Comparison of ENCODE assay signal across 1 cellular context in genomic region chr16:73023752-73024570, GRCh38.
TF ChIP-seq lines count a peak whose summit lies in the region.

No MANE protein-coding gene starts in this region.

TF ChIP-seq in HepG2, 621 proteins besides CTCF, POLR2A, EP300 and RAD21 (continued from another document and continues in another):
- TF ChIP-seq, protein P1, sequence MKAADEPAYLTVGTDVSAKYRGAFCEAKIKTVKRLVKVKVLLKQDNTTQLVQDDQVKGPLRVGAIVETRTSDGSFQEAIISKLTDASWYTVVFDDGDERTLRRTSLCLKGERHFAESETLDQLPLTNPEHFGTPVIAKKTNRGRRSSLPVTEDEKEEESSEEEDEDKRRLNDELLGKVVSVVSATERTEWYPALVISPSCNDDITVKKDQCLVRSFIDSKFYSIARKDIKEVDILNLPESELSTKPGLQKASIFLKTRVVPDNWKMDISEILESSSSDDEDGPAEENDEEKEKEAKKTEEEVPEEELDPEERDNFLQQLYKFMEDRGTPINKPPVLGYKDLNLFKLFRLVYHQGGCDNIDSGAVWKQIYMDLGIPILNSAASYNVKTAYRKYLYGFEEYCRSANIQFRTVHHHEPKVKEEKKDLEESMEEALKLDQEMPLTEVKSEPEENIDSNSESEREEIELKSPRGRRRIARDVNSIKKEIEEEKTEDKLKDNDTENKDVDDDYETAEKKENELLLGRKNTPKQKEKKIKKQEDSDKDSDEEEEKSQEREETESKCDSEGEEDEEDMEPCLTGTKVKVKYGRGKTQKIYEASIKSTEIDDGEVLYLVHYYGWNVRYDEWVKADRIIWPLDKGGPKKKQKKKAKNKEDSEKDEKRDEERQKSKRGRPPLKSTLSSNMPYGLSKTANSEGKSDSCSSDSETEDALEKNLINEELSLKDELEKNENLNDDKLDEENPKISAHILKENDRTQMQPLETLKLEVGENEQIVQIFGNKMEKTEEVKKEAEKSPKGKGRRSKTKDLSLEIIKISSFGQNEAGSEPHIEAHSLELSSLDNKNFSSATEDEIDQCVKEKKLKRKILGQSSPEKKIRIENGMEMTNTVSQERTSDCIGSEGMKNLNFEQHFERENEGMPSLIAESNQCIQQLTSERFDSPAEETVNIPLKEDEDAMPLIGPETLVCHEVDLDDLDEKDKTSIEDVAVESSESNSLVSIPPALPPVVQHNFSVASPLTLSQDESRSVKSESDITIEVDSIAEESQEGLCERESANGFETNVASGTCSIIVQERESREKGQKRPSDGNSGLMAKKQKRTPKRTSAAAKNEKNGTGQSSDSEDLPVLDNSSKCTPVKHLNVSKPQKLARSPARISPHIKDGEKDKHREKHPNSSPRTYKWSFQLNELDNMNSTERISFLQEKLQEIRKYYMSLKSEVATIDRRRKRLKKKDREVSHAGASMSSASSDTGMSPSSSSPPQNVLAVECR (CRISPR knock-in tag; IDR thresholded peaks at IDR 0.05; ENCODE audit: borderline replicate concordance), result peak; percentile 62
- TF ChIP-seq ZNF230 (CRISPR knock-in tag; IDR thresholded peaks at IDR 0.05) (0 out of 2 replicates have a peak, but pooled peaks have one; percentile 35), ZMYM2 (CRISPR knock-in tag; IDR thresholded peaks at IDR 0.05) (0 out of 2 replicates have a peak, but pooled peaks have one; percentile 30), SUZ12 (IDR thresholded peaks at IDR 0.05; ENCODE audit: low read depth, low read length) (no peak), JUND (CRISPR knock-in tag; IDR thresholded peaks at IDR 0.05) (0 out of 2 replicates have a peak, but pooled peaks have one; percentile 13), HNRNPL (IDR thresholded peaks at IDR 0.05; ENCODE audit: low read depth, low read length) (no peak), ZNF205 (CRISPR knock-in tag; IDR thresholded peaks at IDR 0.05) (no peak), KDM2A (CRISPR knock-in tag; IDR thresholded peaks at IDR 0.05; ENCODE audit: borderline replicate concordance, low read depth) (0 out of 2 replicates have a peak, but pooled peaks have one; percentile 41), SPEN (CRISPR knock-in tag; IDR thresholded peaks at IDR 0.05; ENCODE audit: low read depth) (no peak), SETDB1 (CRISPR knock-in tag; IDR thresholded peaks at IDR 0.05; ENCODE audit: borderline replicate concordance) (no peak), NFIC (IDR thresholded peaks at IDR 0.05; ENCODE audit: low read length) (no peak), MTF2 (CRISPR knock-in tag; IDR thresholded peaks at IDR 0.05; ENCODE audit: borderline replicate concordance) (no peak; the same call in 1 of the 2 replicates), PBX2 (CRISPR knock-in tag; IDR thresholded peaks at IDR 0.05) (no peak), ZSCAN25 (CRISPR knock-in tag; IDR thresholded peaks at IDR 0.05) (no peak), ZNF589 (CRISPR knock-in tag; conservative IDR thresholded peaks at IDR 0.05) (no peak), CBFB (CRISPR knock-in tag; IDR thresholded peaks at IDR 0.05) (peak; percentile 39; the same call in 1 of the 2 replicates), ZNF431 (CRISPR knock-in tag; IDR thresholded peaks at IDR 0.05; ENCODE audit: borderline replicate concordance, low read depth) (no peak), ZNF274 (CRISPR knock-in tag; IDR thresholded peaks at IDR 0.05) (no peak), STAG1 (CRISPR knock-in tag; IDR thresholded peaks at IDR 0.05) (no peak), ZNF343 (CRISPR knock-in tag; IDR thresholded peaks at IDR 0.05) (no peak), TBX2 (CRISPR knock-in tag; IDR thresholded peaks at IDR 0.05; ENCODE audit: borderline replicate concordance) (peak; percentile 48; the same call in 1 of the 2 replicates), ZNF574 (CRISPR knock-in tag; IDR thresholded peaks at IDR 0.05) (peak; percentile 53; the same call in 1 of the 2 replicates), MEF2D (CRISPR knock-in tag; IDR thresholded peaks at IDR 0.05) (0 out of 2 replicates have a peak, but pooled peaks have one; percentile 26), TARDBP (CRISPR knock-in tag; IDR thresholded peaks at IDR 0.05) (peak; percentile 56; the same call in 1 of the 2 replicates), CENPT (CRISPR knock-in tag; IDR thresholded peaks at IDR 0.05; ENCODE audit: low read depth) (no peak)
- TF ChIP-seq, protein P2, sequence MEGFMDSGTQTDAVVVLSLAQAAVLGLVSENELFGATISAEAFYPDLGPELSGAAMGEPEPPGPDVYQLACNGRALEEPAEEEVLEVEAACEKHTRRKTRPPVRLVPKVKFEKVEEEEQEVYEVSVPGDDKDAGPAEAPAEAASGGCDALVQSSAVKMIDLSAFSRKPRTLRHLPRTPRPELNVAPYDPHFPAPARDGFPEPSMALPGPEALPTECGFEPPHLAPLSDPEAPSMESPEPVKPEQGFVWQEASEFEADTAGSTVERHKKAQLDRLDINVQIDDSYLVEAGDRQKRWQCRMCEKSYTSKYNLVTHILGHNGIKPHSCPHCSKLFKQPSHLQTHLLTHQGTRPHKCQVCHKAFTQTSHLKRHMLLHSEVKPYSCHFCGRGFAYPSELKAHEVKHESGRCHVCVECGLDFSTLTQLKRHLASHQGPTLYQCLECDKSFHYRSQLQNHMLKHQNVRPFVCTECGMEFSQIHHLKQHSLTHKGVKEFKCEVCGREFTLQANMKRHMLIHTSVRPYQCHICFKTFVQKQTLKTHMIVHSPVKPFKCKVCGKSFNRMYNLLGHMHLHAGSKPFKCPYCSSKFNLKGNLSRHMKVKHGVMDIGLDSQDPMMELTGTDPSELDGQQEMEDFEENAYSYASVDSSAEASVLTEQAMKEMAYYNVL (CRISPR knock-in tag; IDR thresholded peaks at IDR 0.05; ENCODE audit: borderline replicate concordance), result no peak
- TF ChIP-seq, protein P3, sequence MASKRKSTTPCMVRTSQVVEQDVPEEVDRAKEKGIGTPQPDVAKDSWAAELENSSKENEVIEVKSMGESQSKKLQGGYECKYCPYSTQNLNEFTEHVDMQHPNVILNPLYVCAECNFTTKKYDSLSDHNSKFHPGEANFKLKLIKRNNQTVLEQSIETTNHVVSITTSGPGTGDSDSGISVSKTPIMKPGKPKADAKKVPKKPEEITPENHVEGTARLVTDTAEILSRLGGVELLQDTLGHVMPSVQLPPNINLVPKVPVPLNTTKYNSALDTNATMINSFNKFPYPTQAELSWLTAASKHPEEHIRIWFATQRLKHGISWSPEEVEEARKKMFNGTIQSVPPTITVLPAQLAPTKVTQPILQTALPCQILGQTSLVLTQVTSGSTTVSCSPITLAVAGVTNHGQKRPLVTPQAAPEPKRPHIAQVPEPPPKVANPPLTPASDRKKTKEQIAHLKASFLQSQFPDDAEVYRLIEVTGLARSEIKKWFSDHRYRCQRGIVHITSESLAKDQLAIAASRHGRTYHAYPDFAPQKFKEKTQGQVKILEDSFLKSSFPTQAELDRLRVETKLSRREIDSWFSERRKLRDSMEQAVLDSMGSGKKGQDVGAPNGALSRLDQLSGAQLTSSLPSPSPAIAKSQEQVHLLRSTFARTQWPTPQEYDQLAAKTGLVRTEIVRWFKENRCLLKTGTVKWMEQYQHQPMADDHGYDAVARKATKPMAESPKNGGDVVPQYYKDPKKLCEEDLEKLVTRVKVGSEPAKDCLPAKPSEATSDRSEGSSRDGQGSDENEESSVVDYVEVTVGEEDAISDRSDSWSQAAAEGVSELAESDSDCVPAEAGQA (IDR thresholded peaks at IDR 0.05; ENCODE audit: low read depth), result 0 out of 2 replicates have a peak, but pooled peaks have one; percentile 25
- TF ChIP-seq, protein P3 (CRISPR knock-in tag; IDR thresholded peaks at IDR 0.05; ENCODE audit: borderline replicate concordance), result no peak
- TF ChIP-seq, protein P4, sequence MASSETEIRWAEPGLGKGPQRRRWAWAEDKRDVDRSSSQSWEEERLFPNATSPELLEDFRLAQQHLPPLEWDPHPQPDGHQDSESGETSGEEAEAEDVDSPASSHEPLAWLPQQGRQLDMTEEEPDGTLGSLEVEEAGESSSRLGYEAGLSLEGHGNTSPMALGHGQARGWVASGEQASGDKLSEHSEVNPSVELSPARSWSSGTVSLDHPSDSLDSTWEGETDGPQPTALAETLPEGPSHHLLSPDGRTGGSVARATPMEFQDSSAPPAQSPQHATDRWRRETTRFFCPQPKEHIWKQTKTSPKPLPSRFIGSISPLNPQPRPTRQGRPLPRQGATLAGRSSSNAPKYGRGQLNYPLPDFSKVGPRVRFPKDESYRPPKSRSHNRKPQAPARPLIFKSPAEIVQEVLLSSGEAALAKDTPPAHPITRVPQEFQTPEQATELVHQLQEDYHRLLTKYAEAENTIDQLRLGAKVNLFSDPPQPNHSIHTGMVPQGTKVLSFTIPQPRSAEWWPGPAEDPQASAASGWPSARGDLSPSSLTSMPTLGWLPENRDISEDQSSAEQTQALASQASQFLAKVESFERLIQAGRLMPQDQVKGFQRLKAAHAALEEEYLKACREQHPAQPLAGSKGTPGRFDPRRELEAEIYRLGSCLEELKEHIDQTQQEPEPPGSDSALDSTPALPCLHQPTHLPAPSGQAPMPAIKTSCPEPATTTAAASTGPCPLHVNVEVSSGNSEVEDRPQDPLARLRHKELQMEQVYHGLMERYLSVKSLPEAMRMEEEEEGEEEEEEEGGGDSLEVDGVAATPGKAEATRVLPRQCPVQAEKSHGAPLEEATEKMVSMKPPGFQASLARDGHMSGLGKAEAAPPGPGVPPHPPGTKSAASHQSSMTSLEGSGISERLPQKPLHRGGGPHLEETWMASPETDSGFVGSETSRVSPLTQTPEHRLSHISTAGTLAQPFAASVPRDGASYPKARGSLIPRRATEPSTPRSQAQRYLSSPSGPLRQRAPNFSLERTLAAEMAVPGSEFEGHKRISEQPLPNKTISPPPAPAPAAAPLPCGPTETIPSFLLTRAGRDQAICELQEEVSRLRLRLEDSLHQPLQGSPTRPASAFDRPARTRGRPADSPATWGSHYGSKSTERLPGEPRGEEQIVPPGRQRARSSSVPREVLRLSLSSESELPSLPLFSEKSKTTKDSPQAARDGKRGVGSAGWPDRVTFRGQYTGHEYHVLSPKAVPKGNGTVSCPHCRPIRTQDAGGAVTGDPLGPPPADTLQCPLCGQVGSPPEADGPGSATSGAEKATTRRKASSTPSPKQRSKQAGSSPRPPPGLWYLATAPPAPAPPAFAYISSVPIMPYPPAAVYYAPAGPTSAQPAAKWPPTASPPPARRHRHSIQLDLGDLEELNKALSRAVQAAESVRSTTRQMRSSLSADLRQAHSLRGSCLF (CRISPR knock-in tag; IDR thresholded peaks at IDR 0.05; ENCODE audit: borderline replicate concordance), result no peak
- TF ChIP-seq, protein P5, sequence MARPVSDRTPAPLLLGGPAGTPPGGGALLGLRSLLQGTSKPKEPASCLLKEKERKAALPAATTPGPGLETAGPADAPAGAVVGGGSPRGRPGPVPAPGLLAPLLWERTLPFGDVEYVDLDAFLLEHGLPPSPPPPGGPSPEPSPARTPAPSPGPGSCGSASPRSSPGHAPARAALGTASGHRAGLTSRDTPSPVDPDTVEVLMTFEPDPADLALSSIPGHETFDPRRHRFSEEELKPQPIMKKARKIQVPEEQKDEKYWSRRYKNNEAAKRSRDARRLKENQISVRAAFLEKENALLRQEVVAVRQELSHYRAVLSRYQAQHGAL (CRISPR knock-in tag; IDR thresholded peaks at IDR 0.05; ENCODE audit: not compliant biosample characterization), result no peak
- TF ChIP-seq, protein P6, sequence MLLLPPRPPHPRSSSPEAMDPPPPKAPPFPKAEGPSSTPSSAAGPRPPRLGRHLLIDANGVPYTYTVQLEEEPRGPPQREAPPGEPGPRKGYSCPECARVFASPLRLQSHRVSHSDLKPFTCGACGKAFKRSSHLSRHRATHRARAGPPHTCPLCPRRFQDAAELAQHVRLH (CRISPR knock-in tag; IDR thresholded peaks at IDR 0.05; ENCODE audit: borderline replicate concordance, low read depth), result peak; percentile 80; the same call in 1 of the 2 replicates
